In genomic region chr3:104066658-104067057, GRCh38 we compare ENCODE assay signal across 1 cellular context.
TF ChIP-seq lines count a peak whose summit lies in the region.

No MANE protein-coding gene starts in this region.

TF ChIP-seq in SK-N-SH treated with all-trans-retinoic acid at 6 μM for 48 hours, 23 proteins besides CTCF, POLR2A, EP300 and RAD21 (continued from another document):
- 0 out of 2 replicates have a peak, but pooled peaks have one; percentile 40 for TF ChIP-seq POU6F1 (CRISPR knock-in tag; IDR thresholded peaks at IDR 0.05; ENCODE audit: borderline replicate concordance, low read depth)
